1 cellular context compared by ENCODE assay signal in genomic region chr7:15687645-15688025, GRCh38.
TF ChIP-seq lines count a peak whose summit lies in the region.

No MANE protein-coding gene starts in this region.

TF ChIP-seq in SK-N-SH, 30 proteins besides CTCF, POLR2A, EP300 and RAD21 (continued from another document):
- TF ChIP-seq, protein P1, sequence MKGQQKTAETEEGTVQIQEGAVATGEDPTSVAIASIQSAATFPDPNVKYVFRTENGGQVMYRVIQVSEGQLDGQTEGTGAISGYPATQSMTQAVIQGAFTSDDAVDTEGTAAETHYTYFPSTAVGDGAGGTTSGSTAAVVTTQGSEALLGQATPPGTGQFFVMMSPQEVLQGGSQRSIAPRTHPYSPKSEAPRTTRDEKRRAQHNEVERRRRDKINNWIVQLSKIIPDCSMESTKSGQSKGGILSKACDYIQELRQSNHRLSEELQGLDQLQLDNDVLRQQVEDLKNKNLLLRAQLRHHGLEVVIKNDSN (IDR thresholded peaks at IDR 0.05; ENCODE audit: borderline replicate concordance, low read depth): no peak
- no peak for TF ChIP-seq IRF3 (IDR thresholded peaks at IDR 0.05; ENCODE audit: low read depth, low read length)
- TF ChIP-seq, protein P2, sequence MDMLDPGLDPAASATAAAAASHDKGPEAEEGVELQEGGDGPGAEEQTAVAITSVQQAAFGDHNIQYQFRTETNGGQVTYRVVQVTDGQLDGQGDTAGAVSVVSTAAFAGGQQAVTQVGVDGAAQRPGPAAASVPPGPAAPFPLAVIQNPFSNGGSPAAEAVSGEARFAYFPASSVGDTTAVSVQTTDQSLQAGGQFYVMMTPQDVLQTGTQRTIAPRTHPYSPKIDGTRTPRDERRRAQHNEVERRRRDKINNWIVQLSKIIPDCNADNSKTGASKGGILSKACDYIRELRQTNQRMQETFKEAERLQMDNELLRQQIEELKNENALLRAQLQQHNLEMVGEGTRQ (IDR thresholded peaks at IDR 0.05; ENCODE audit: borderline replicate concordance, low read depth, low read length): no peak
- TF ChIP-seq RXRA (IDR thresholded peaks at IDR 0.05; ENCODE audit: borderline replicate concordance, low read depth): no peak
- TF ChIP-seq GATA2 (CRISPR knock-in tag; IDR thresholded peaks at IDR 0.05): no peak
- TF ChIP-seq, protein P3, sequence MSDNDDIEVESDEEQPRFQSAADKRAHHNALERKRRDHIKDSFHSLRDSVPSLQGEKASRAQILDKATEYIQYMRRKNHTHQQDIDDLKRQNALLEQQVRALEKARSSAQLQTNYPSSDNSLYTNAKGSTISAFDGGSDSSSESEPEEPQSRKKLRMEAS (IDR thresholded peaks at IDR 0.05; ENCODE audit: low read depth): no peak
- TF ChIP-seq PBX3 (IDR thresholded peaks at IDR 0.05): no peak
- no peak for TF ChIP-seq FOSL2 (IDR thresholded peaks at IDR 0.05; ENCODE audit: borderline replicate concordance, low read depth)
- TF ChIP-seq MEF2A (IDR thresholded peaks at IDR 0.05; ENCODE audit: borderline replicate concordance, low read depth): no peak
- no peak for TF ChIP-seq POLR2AphosphoS5 (IDR thresholded peaks at IDR 0.05; ENCODE audit: low read depth, low read length)
- no peak for TF ChIP-seq TCF12 (IDR thresholded peaks at IDR 0.05)
